Comparison of ENCODE assay signal across 8 cellular contexts in the genomic region with DNA sequence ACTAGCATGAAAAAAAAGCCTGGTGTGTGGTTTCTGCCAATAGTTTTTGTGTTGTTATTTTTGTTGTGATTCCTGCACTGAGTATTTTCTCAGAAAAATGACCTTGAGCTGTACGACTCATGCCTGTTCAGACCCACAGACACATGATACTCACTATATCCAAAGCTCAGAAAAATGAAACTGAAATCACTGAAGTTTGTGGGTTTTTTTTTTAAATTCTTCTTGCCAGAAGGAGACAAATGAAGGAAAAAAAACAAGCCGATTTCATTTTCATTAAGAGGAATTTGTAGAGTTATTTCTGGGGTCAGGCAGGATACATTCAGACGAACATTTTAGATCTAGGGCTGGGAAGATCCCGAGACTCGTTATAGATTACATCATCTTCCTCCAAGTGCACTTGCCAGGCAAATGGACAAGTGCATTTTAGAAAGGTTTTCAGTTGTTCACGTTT.
DNase-seq lines count a peak whose midpoint lies in the region; ATAC-seq, FAIRE-seq and TF ChIP-seq lines count a peak whose summit lies in the region.

No MANE protein-coding gene starts in this region.

- H3K4me2 ChIP-seq in DND-41 (ENCODE audit: insufficient read depth, low read length) (peak overlapping the region; percentile 70), neural progenitor cell (no peak overlapping the region)

- H3K4me1 ChIP-seq in DND-41 (ENCODE audit: insufficient read depth, low read length) (peaks cover 19% of the 10 kb centered on the region), neural progenitor cell (no peaks in the 10 kb centered on the region)

- H3K27me3 ChIP-seq in DND-41 (ENCODE audit: insufficient read depth, low read length, poor library complexity) (no peaks in the 10 kb centered on the region), neural progenitor cell (no peaks in the 10 kb centered on the region)

- peaks cover 60% of the 10 kb centered on the region for H3K4me1 Mint-ChIP-seq in MCF 10A (ENCODE audit: insufficient read depth, unreplicated experiment)
- H3K4me1 Mint-ChIP-seq in neural progenitor cell, result peaks cover 15% of the 10 kb centered on the region

- peak overlapping the region; percentile 41 for H3K9ac ChIP-seq in DND-41 (ENCODE audit: low read depth, low read length)
- no peak overlapping the region for H3K9ac ChIP-seq in neural progenitor cell

- no peaks in the 10 kb centered on the region for H3K9me3 ChIP-seq in DND-41 (ENCODE audit: insufficient read depth, low read length, severe bottlenecking)
- no peaks in the 10 kb centered on the region for H3K9me3 ChIP-seq in neural progenitor cell (ENCODE audit: low read depth)

- peak overlapping the region; percentile 71 for H3K4me3 Mint-ChIP-seq in MCF 10A (ENCODE audit: unreplicated experiment)
- no peak overlapping the region for H3K4me3 Mint-ChIP-seq in neural progenitor cell

- H3K27me3 Mint-ChIP-seq in MCF 10A (ENCODE audit: insufficient read depth, unreplicated experiment), result no peaks in the 10 kb centered on the region
- H3K27me3 Mint-ChIP-seq in neural progenitor cell (ENCODE audit: insufficient read depth, low read depth), result peaks cover 5% of the 10 kb centered on the region

- H3K27ac Mint-ChIP-seq in MCF 10A (ENCODE audit: low read depth, unreplicated experiment), result peak overlapping the region; percentile 56
- peak overlapping the region; percentile 36 for H3K27ac Mint-ChIP-seq in neural progenitor cell

- H3K36me3 Mint-ChIP-seq in MCF 10A (ENCODE audit: insufficient read depth, unreplicated experiment), result peaks cover 5% of the 10 kb centered on the region
- H3K36me3 Mint-ChIP-seq in neural progenitor cell, result no peaks in the 10 kb centered on the region

- in situ Hi-C loops in KBM-7 (cut with MboI; ENCODE audit: low pct_unique_long_range_greater_than_20kb, low sequenced_read_pairs), result loop anchor here (25.0 kb wide), 1 partner anchor 376 kb away; no protein-coding TSS in a partner anchor

- H3K27ac ChIP-seq in DND-41 (ENCODE audit: low read length) (peak overlapping the region; percentile 76), neural progenitor cell (no peak overlapping the region)

- H3K4me3 ChIP-seq in DND-41 (ENCODE audit: low read depth in 1 of 2, low read length in 2 of 2), result peak overlapping the region in 1 of 2 experiments; percentile 54; a peak in 3 of 4 replicates
- no peak overlapping the region for H3K4me3 ChIP-seq in neural progenitor cell

- H3K79me2 ChIP-seq in DND-41 (ENCODE audit: insufficient read depth, low read length), result peaks cover 10% of the 10 kb centered on the region
- no peaks in the 10 kb centered on the region for H3K79me2 ChIP-seq in neural progenitor cell (ENCODE audit: low read depth)

- H3F3A ChIP-seq in neural progenitor cell (ENCODE audit: low read depth), result no peaks in the 10 kb centered on the region

- FAIRE-seq in HTR-8/SVneo (lab: Jason Lieb, UNC), result no peak

- CTCF ChIA-PET in MCF 10A (lab: Yijun Ruan, JAX), result interaction anchor here (0.6 to 10.7 kb wide), 9 partner anchors 9 to 1045 kb away, joined by 3 to 311 read pairs (median 4); no protein-coding TSS in a partner anchor

- TF ChIP-seq CTCF in DND-41 (IDR thresholded peaks at IDR 0.05; ENCODE audit: borderline replicate concordance, extremely low read depth, low read length, poor library complexity, severe bottlenecking) (no peak), MCF 10A (IDR thresholded peaks at IDR 0.05; ENCODE audit: unreplicated experiment) (no peak), neural progenitor cell (IDR thresholded peaks at IDR 0.05) (no peak)

- H2AFZ ChIP-seq in DND-41 (ENCODE audit: low read depth, low read length) (peak overlapping the region; percentile 54), neural progenitor cell (replicated peaks) (no peak overlapping the region)

- H3K36me3 ChIP-seq in DND-41 (ENCODE audit: insufficient read depth, low read length), result no peaks in the 10 kb centered on the region
- H3K36me3 ChIP-seq in neural progenitor cell, result no peaks in the 10 kb centered on the region

- intact Hi-C loops in MCF 10A (cut with micrococcal nuclease), result no loop called here

- TSS peak; percentile 99 for BruUV-seq in MCF 10A (replicated peaks; lab: Mats Ljungman, UMichigan)

- POLR2A ChIA-PET in MCF 10A (lab: Yijun Ruan, JAX), result interaction anchor here (0.6 to 14.0 kb wide), 17 partner anchors 10 to 1555 kb away, joined by 3 to 204 read pairs (median 3); no protein-coding TSS in a partner anchor

- peak; percentile 62 for ATAC-seq in DND-41 (ENCODE audit: insufficient read depth, low read depth)

- no peak for DNase-seq in DND-41
- DNase-seq in HTR-8/SVneo (ENCODE audit: insufficient read length, low spot score), result peak; percentile 39
- DNase-seq in MCF 10A (ENCODE audit: unreplicated experiment), result no peak
- DNase-seq in neural progenitor cell (ENCODE audit: low spot score), result no peak
- DNase-seq in islet precursor cell, result no peak
- no peak for DNase-seq in KBM-7
- DNase-seq in midbrain (lab: John Stamatoyannopoulos, UW), result no peak
- no peak for DNase-seq in cortex of kidney (lab: John Stamatoyannopoulos, UW)

- H4K20me1 ChIP-seq in DND-41 (ENCODE audit: insufficient read depth, low read length) (peaks cover 24% of the 10 kb centered on the region), neural progenitor cell (ENCODE audit: low read depth) (no peaks in the 10 kb centered on the region)

- H3K9me3 Mint-ChIP-seq in MCF 10A (ENCODE audit: unreplicated experiment) (no peaks in the 10 kb centered on the region), neural progenitor cell (no peaks in the 10 kb centered on the region)
